Comparison of ENCODE assay signal across 14 cellular contexts in the genomic region with DNA sequence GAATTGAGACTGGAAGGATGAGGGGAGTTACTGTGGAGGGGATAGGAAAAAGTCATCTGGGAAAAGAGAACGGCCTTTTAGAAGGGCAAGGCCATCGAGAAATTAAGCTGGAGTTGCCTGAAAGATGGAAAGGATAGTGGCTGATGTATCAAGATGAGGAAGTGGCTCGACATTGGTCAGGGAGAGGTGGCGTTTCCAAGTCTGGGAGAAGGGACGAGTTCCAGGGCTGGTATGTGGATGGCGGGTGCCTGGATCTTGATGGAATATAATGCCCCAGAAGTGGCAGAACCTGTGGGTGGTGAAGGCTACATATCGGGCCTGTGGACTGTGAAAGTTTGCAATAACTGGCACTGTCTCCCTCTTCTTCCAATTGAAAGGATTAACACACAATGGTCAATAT. TPM values are rescaled to one million over a fixed set of nuclear protein-coding genes. Genes with fewer than 3 reads are reported as not detected.
DNase-seq lines count a peak whose midpoint lies in the region; ATAC-seq, FAIRE-seq and TF ChIP-seq lines count a peak whose summit lies in the region.
"Had no signal": no experiment of that assay in that cellular context is flagged by ENCODE, and none has a peak within 500 bp of the region (broad histone marks: within the 10 kb centered on the region; RNA-seq: fewer than 3 reads in every experiment).

No MANE protein-coding gene starts in this region.

- H3K36me3 ChIP-seq in mammary epithelial cell (ENCODE audit: insufficient read depth, low read length), result no peaks in the 10 kb centered on the region

- TF ChIP-seq CTCF in MCF 10A (IDR thresholded peaks at IDR 0.05; ENCODE audit: unreplicated experiment) (no peak), mammary epithelial cell (conservative IDR thresholded peaks at IDR 0.05 in 1 of 2, IDR thresholded peaks at IDR 0.05 in 1 of 2; ENCODE audit: extremely low read depth in 1 of 2, insufficient read depth in 1 of 2, low read depth in 1 of 2, low read length in 2 of 2) (no peak), natural killer cell (IDR thresholded peaks at IDR 0.05) (no peak)

- H3K9ac ChIP-seq in mammary epithelial cell (ENCODE audit: insufficient read depth, low read length), result no peak overlapping the region

- H3K27me3 ChIP-seq in mammary epithelial cell (ENCODE audit: insufficient read depth, low read length), result no peaks in the 10 kb centered on the region

- no peak overlapping the region for H3K4me2 ChIP-seq in mammary epithelial cell (ENCODE audit: insufficient read depth, low read depth, low read length)

- no peak overlapping the region for H3K27ac ChIP-seq in mammary epithelial cell (ENCODE audit: insufficient read depth, low read depth, low read length)
- H3K27ac ChIP-seq: A549 had no signal

- dilution Hi-C loops in mammary epithelial cell (cut with HindIII; ENCODE audit: low sequenced_read_pairs), result no loop called here

- no peak for DNase-seq in MCF 10A (ENCODE audit: unreplicated experiment)
- DNase-seq in mammary epithelial cell, result no peak
- no peak for DNase-seq in activated T-helper 1 cell treated with anti-CD3 and anti-CD28 coated beads, Interleukin-12 subunit alpha, Interleukin-12 subunit beta, Interleukin-2, Interleukin-4 antibody, amounts not matched to agents 30 ng/mL and 10 ng/mL and 1 ng/mL, durations not matched to agents 14 hours and 24 hours and 36 hours (ENCODE audit: low spot score)
- DNase-seq in natural killer cell, result no peak
- DNase-seq in HTR-8/SVneo (ENCODE audit: insufficient read length, low spot score), result no peak
- DNase-seq in stimulated activated naive CD8-positive, alpha-beta T cell treated with anti-CD3 and anti-CD28 coated beads, Interleukin-15, Interleukin-2, amounts not matched to agents 100 U/mL and 50 U/mL, for 24 hours, result no peak
- DNase-seq: Kasumi-1, NCI-H1417 treated with DMSO at 0.1 percent for 48 hours, NCI-H2029, NCI-H2171 treated with DMSO at 0.1 percent for 48 hours, NCI-H774 had no signal

- intact Hi-C loops in MCF 10A (cut with micrococcal nuclease) (no loop called here), mammary epithelial cell (cut with micrococcal nuclease) (loop anchor here (5.0 kb wide), 1 partner anchor 215 kb away; no protein-coding TSS in a partner anchor), natural killer cell (cut with micrococcal nuclease) (loop anchor here (10.0 kb wide), 1 partner anchor 193 kb away; no protein-coding TSS in a partner anchor)
- intact Hi-C loops in activated T-helper 1 cell treated with anti-CD3 and anti-CD28 coated beads, Interleukin-12 subunit alpha, Interleukin-12 subunit beta, Interleukin-2, Interleukin-4 antibody, amounts not matched to agents 30 ng/mL and 10 ng/mL and 1 ng/mL, durations not matched to agents 14 hours and 24 hours and 36 hours (cut with micrococcal nuclease), result loop anchor here (5.0 kb wide), 1 partner anchor 215 kb away; no protein-coding TSS in a partner anchor

- ATAC-seq in natural killer cell, result no peak
- ATAC-seq in SK-N-SH treated with all-trans-retinoic acid at 6 μM for 48 hours, result no peak
- ATAC-seq in stimulated activated naive CD8-positive, alpha-beta T cell treated with anti-CD3 and anti-CD28 coated beads, Interleukin-15, Interleukin-2, amounts not matched to agents 100 U/mL and 50 U/mL, for 24 hours, result no peak
- ATAC-seq: A549 had no signal

- peaks cover 15% of the 10 kb centered on the region for H3K79me2 ChIP-seq in mammary epithelial cell (ENCODE audit: insufficient read depth, low read length)

- H3K4me3 ChIP-seq in mammary epithelial cell (replicated peaks in 1 of 3; ENCODE audit: insufficient read depth in 1 of 3, low read depth in 2 of 3, low read length in 3 of 3), result no peak overlapping the region
- H3K4me3 ChIP-seq: A549 had no signal

- H3K9me3 ChIP-seq in mammary epithelial cell (replicated peaks; ENCODE audit: insufficient read depth, low read length), result no peaks in the 10 kb centered on the region

- H3K36me3 Mint-ChIP-seq in MCF 10A (ENCODE audit: insufficient read depth, unreplicated experiment) (peaks cover 8% of the 10 kb centered on the region), natural killer cell (no peaks in the 10 kb centered on the region)
- H3K36me3 Mint-ChIP-seq in activated T-helper 1 cell treated with anti-CD3 and anti-CD28 coated beads, Interleukin-12 subunit alpha, Interleukin-12 subunit beta, Interleukin-2, Interleukin-4 antibody, amounts not matched to agents 30 ng/mL and 10 ng/mL and 1 ng/mL, durations not matched to agents 14 hours and 24 hours and 36 hours (ENCODE audit: low read depth), result no peaks in the 10 kb centered on the region

- WGBS in mammary epithelial cell (ENCODE audit: low coverage, missing lambda C conversion rate), result over 99% methylated on average over 7 of the region's 7 CpGs

- no TSS peak for BruUV-seq in MCF 10A (replicated peaks; lab: Mats Ljungman, UMichigan)
- no TSS peak for BruUV-seq in mammary epithelial cell (replicated peaks; lab: Mats Ljungman, UMichigan)

- peak overlapping the region; percentile 94 for H3K4me3 Mint-ChIP-seq in MCF 10A (ENCODE audit: unreplicated experiment)
- H3K4me3 Mint-ChIP-seq in activated T-helper 1 cell treated with anti-CD3 and anti-CD28 coated beads, Interleukin-12 subunit alpha, Interleukin-12 subunit beta, Interleukin-2, Interleukin-4 antibody, amounts not matched to agents 30 ng/mL and 10 ng/mL and 1 ng/mL, durations not matched to agents 14 hours and 24 hours and 36 hours, result peak overlapping the region; percentile 60
- H3K4me3 Mint-ChIP-seq in natural killer cell, result peak overlapping the region; percentile 96

- H3K9me3 Mint-ChIP-seq in MCF 10A (ENCODE audit: unreplicated experiment), result no peaks in the 10 kb centered on the region
- H3K9me3 Mint-ChIP-seq in activated T-helper 1 cell treated with anti-CD3 and anti-CD28 coated beads, Interleukin-12 subunit alpha, Interleukin-12 subunit beta, Interleukin-2, Interleukin-4 antibody, amounts not matched to agents 30 ng/mL and 10 ng/mL and 1 ng/mL, durations not matched to agents 14 hours and 24 hours and 36 hours, result no peaks in the 10 kb centered on the region
- H3K9me3 Mint-ChIP-seq in natural killer cell, result no peaks in the 10 kb centered on the region

- H4K20me1 ChIP-seq in mammary epithelial cell (ENCODE audit: insufficient read depth, low read length), result no peaks in the 10 kb centered on the region

- CTCF ChIA-PET in MCF 10A (lab: Yijun Ruan, JAX) (interaction anchor here (0.8 to 1.3 kb wide), 3 partner anchors 10 to 237 kb away, joined by 3 to 4 read pairs (median 3); no protein-coding TSS in a partner anchor), mammary epithelial cell (lab: Charles Lee; ENCODE audit: low non-redundant PET) (no interaction called here)

- no peak overlapping the region for H2AFZ ChIP-seq in mammary epithelial cell (ENCODE audit: low read depth, low read length)

- H3K27ac Mint-ChIP-seq in MCF 10A (ENCODE audit: low read depth, unreplicated experiment), result peak overlapping the region; percentile 69
- peak overlapping the region; percentile 14 for H3K27ac Mint-ChIP-seq in activated T-helper 1 cell treated with anti-CD3 and anti-CD28 coated beads, Interleukin-12 subunit alpha, Interleukin-12 subunit beta, Interleukin-2, Interleukin-4 antibody, amounts not matched to agents 30 ng/mL and 10 ng/mL and 1 ng/mL, durations not matched to agents 14 hours and 24 hours and 36 hours
- peak overlapping the region in 1 of 2 donors; percentile 61 for H3K27ac Mint-ChIP-seq in natural killer cell

- no peak for FAIRE-seq in HTR-8/SVneo (lab: Jason Lieb, UNC)
- FAIRE-seq: A549, H1 had no signal

- no peaks in the 10 kb centered on the region for H3K27me3 Mint-ChIP-seq in MCF 10A (ENCODE audit: insufficient read depth, unreplicated experiment)
- H3K27me3 Mint-ChIP-seq in activated T-helper 1 cell treated with anti-CD3 and anti-CD28 coated beads, Interleukin-12 subunit alpha, Interleukin-12 subunit beta, Interleukin-2, Interleukin-4 antibody, amounts not matched to agents 30 ng/mL and 10 ng/mL and 1 ng/mL, durations not matched to agents 14 hours and 24 hours and 36 hours (ENCODE audit: insufficient read depth), result peaks cover 11% of the 10 kb centered on the region
- H3K27me3 Mint-ChIP-seq in natural killer cell (ENCODE audit: low read depth in 2 of 2), result peaks cover 5 to 8% of the 10 kb centered on the region in 2 donors

- H3K4me1 ChIP-seq in mammary epithelial cell (ENCODE audit: insufficient read depth, low read length), result peaks cover 9% of the 10 kb centered on the region

- in situ Hi-C loops in mammary epithelial cell (cut with MboI; ENCODE audit: low sequenced_read_pairs in 2 of 2), result no loop called here

- POLR2A ChIA-PET in MCF 10A (lab: Yijun Ruan, JAX), result interaction anchor here (0.9 kb wide), 1 partner anchor 234 kb away, joined by 3 read pairs; no protein-coding TSS in a partner anchor

- H3K4me1 Mint-ChIP-seq in MCF 10A (ENCODE audit: insufficient read depth, unreplicated experiment), result peaks cover 5% of the 10 kb centered on the region
- H3K4me1 Mint-ChIP-seq in activated T-helper 1 cell treated with anti-CD3 and anti-CD28 coated beads, Interleukin-12 subunit alpha, Interleukin-12 subunit beta, Interleukin-2, Interleukin-4 antibody, amounts not matched to agents 30 ng/mL and 10 ng/mL and 1 ng/mL, durations not matched to agents 14 hours and 24 hours and 36 hours (ENCODE audit: low read depth), result peaks cover 19% of the 10 kb centered on the region
- H3K4me1 Mint-ChIP-seq in natural killer cell, result peaks cover 16 to 25% of the 10 kb centered on the region in 2 donors

TF ChIP-seq in SK-N-SH treated with all-trans-retinoic acid at 6 μM for 48 hours, 23 proteins besides CTCF, POLR2A, EP300 and RAD21 (continues in another document):
- TF ChIP-seq SNAI2 (CRISPR knock-in tag; IDR thresholded peaks at IDR 0.05) (no peak), OSR1 (CRISPR knock-in tag; IDR thresholded peaks at IDR 0.05) (no peak)

RNA-seq across cellular contexts. Expression of a gene that starts 2.2 kb away (rescaled TPM):
- total RNA-seq in MCF 10A (2022) (12.8 and 13.2 TPM in 2 replicates), mammary epithelial cell (10 to 100 TPM; 11.8 to 12.4 TPM), natural killer cell (10 to 100 TPM in 2 of 3 donors, 1 to 10 TPM in 1; 8.8 to 13.9 (median 12.2) TPM)
- polyA plus RNA-seq in mammary epithelial cell, result 5.1 TPM
- polyA minus RNA-seq in mammary epithelial cell, result 2.3 TPM
- total RNA-seq in activated T-helper 1 cell treated with anti-CD3 and anti-CD28 coated beads, Interleukin-12 subunit alpha, Interleukin-12 subunit beta, Interleukin-2, Interleukin-4 antibody, amounts not matched to agents 30 ng/mL and 10 ng/mL and 1 ng/mL, durations not matched to agents 14 hours and 24 hours and 36 hours, result 8.4 and 10.1 TPM in 2 replicates

RNA-seq across cellular contexts. Expression of a gene that starts 42.9 kb away (rescaled TPM):
- total RNA-seq in MCF 10A (2022) (75.2 and 98.5 TPM in 2 replicates), mammary epithelial cell (10 to 100 TPM; 20.3 to 70.0 TPM), natural killer cell (10 to 100 TPM; 24.7 to 31.3 (median 29.6) TPM)
- polyA plus RNA-seq in mammary epithelial cell, result 30.4 TPM
- polyA minus RNA-seq in mammary epithelial cell, result 5.3 TPM
- total RNA-seq in activated T-helper 1 cell treated with anti-CD3 and anti-CD28 coated beads, Interleukin-12 subunit alpha, Interleukin-12 subunit beta, Interleukin-2, Interleukin-4 antibody, amounts not matched to agents 30 ng/mL and 10 ng/mL and 1 ng/mL, durations not matched to agents 14 hours and 24 hours and 36 hours, result 97.7 and 100 TPM in 2 replicates
